Comparison of ENCODE assay signal across 1 cellular context in the genomic region with DNA sequence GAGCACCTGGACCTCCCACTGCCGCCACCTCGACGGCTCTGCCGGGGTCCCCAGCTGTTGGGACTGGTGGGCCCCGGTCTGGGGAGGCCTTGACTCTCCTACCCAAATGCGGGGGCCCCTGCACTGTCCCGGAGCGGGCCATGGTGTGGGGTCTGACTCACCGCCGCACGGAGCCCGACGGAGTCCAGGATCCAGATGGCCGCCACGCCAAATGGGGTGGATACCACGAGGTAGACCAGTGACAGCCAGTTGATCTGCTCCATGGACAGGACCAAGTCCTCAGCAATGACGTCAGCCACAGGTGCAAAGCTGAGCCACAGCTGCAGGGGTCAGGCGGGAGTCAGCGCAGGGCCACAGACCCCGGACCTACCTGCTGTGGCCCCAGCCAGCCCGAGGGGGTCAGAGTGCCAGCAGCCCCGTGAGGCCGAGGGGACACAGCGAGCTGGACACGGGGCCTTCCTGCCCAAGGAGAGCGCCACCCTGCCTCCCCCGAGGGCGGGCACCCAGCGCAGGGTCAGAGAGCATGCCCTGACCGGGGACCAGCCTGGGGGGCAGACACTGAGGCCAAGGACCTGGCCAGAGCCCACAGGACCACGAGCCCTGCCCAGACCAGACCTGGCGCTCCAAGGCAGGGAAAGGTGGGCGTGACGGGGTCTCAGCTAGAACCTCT.
TF ChIP-seq lines count a peak whose summit lies in the region.

No MANE protein-coding gene starts in this region.

TF ChIP-seq in HepG2, 621 proteins besides CTCF, POLR2A, EP300 and RAD21:
- TF ChIP-seq NRL (CRISPR knock-in tag; IDR thresholded peaks at IDR 0.05; ENCODE audit: borderline replicate concordance) (peak; percentile 17; the same call in 1 of the 2 replicates), SOX13 (IDR thresholded peaks at IDR 0.05) (no peak), SOX13 (CRISPR knock-in tag; conservative IDR thresholded peaks at IDR 0.05 in 1 of 2, IDR thresholded peaks at IDR 0.05 in 1 of 2) (0 out of 4 replicates have a peak, but pooled peaks of 1 of the 2 experiments have one; percentile 5), ATF7 (IDR thresholded peaks at IDR 0.05) (peak; percentile 87), ATF7 (CRISPR knock-in tag; IDR thresholded peaks at IDR 0.05) (no peak), ZBTB42 (CRISPR knock-in tag; IDR thresholded peaks at IDR 0.05) (no peak), TEAD3 (CRISPR knock-in tag; optimal IDR thresholded peaks at IDR 0.05; ENCODE audit: borderline replicate concordance) (peak; percentile 16), CREB1 (IDR thresholded peaks at IDR 0.05) (peak; percentile 88), CREB1 (CRISPR knock-in tag; IDR thresholded peaks at IDR 0.05) (no peak), HNRNPUL1 (IDR thresholded peaks at IDR 0.05; ENCODE audit: low read depth, low read length) (no peak), MLLT10 (CRISPR knock-in tag; IDR thresholded peaks at IDR 0.05) (no peak), AHR (CRISPR knock-in tag; IDR thresholded peaks at IDR 0.05) (peak; percentile 28; the same call in 1 of the 2 replicates), PCBP2 (optimal IDR thresholded peaks at IDR 0.05; ENCODE audit: low read depth, low read length, poor library complexity, severe bottlenecking) (no peak), ATF7-NPFF (CRISPR knock-in tag; IDR thresholded peaks at IDR 0.05; ENCODE audit: low read depth) (0 out of 2 replicates have a peak, but pooled peaks have one; percentile 7)
- TF ChIP-seq, protein P1, sequence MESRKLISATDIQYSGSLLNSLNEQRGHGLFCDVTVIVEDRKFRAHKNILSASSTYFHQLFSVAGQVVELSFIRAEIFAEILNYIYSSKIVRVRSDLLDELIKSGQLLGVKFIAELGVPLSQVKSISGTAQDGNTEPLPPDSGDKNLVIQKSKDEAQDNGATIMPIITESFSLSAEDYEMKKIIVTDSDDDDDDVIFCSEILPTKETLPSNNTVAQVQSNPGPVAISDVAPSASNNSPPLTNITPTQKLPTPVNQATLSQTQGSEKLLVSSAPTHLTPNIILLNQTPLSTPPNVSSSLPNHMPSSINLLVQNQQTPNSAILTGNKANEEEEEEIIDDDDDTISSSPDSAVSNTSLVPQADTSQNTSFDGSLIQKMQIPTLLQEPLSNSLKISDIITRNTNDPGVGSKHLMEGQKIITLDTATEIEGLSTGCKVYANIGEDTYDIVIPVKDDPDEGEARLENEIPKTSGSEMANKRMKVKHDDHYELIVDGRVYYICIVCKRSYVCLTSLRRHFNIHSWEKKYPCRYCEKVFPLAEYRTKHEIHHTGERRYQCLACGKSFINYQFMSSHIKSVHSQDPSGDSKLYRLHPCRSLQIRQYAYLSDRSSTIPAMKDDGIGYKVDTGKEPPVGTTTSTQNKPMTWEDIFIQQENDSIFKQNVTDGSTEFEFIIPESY (CRISPR knock-in tag; IDR thresholded peaks at IDR 0.05): peak; percentile 8; the same call in 1 of the 2 replicates
- TF ChIP-seq, protein P2, sequence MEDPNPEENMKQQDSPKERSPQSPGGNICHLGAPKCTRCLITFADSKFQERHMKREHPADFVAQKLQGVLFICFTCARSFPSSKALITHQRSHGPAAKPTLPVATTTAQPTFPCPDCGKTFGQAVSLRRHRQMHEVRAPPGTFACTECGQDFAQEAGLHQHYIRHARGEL (CRISPR knock-in tag; IDR thresholded peaks at IDR 0.05): 0 out of 2 replicates have a peak, but pooled peaks have one; percentile 31
- TF ChIP-seq, protein P3, sequence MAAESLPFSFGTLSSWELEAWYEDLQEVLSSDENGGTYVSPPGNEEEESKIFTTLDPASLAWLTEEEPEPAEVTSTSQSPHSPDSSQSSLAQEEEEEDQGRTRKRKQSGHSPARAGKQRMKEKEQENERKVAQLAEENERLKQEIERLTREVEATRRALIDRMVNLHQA (CRISPR knock-in tag; IDR thresholded peaks at IDR 0.05): no peak
- TF ChIP-seq, protein P4, sequence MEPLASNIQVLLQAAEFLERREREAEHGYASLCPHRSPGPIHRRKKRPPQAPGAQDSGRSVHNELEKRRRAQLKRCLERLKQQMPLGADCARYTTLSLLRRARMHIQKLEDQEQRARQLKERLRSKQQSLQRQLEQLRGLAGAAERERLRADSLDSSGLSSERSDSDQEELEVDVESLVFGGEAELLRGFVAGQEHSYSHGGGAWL (CRISPR knock-in tag; IDR thresholded peaks at IDR 0.05): 0 out of 2 replicates have a peak, but pooled peaks have one; percentile 17
- TF ChIP-seq, protein P5, sequence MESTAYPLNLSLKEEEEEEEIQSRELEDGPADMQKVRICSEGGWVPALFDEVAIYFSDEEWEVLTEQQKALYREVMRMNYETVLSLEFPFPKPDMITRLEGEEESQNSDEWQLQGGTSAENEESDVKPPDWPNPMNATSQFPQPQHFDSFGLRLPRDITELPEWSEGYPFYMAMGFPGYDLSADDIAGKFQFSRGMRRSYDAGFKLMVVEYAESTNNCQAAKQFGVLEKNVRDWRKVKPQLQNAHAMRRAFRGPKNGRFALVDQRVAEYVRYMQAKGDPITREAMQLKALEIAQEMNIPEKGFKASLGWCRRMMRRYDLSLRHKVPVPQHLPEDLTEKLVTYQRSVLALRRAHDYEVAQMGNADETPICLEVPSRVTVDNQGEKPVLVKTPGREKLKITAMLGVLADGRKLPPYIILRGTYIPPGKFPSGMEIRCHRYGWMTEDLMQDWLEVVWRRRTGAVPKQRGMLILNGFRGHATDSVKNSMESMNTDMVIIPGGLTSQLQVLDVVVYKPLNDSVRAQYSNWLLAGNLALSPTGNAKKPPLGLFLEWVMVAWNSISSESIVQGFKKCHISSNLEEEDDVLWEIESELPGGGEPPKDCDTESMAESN (CRISPR knock-in tag; conservative IDR thresholded peaks at IDR 0.05): 0 out of 2 replicates have a peak, but pooled peaks have one; percentile 1
